22 cellular contexts compared by ENCODE assay signal in the genomic region with DNA sequence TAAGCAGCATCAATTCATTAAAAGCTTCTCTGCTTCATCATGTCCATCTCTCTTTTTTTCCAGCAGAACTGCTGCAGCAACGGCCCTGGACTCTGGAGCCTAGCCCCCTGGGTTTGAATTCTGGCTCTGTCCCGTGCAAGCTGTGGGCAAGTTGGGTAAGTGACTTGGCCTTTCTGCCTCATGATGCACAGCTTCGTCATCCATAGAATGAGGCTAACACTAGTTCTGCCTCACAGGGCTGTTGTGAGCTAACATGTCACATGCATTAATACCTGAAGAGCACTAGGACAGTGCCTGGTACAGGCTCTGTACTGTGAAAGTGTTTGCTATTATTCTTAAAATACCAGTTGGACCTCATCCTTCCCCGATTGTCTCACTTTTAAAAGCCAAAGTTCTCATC. TPM values are rescaled to one million over a fixed set of nuclear protein-coding genes. Genes with fewer than 3 reads are reported as not detected.
DNase-seq lines count a peak whose midpoint lies in the region; ATAC-seq and TF ChIP-seq lines count a peak whose summit lies in the region.
"Had no signal": no experiment of that assay in that cellular context is flagged by ENCODE, and none has a peak within 500 bp of the region (broad histone marks: within the 10 kb centered on the region; RNA-seq: fewer than 3 reads in every experiment).

No MANE protein-coding gene starts in this region.

- CTCF ChIA-PET in MCF 10A (lab: Yijun Ruan, JAX), result interaction anchor here (1.4 to 2.0 kb wide), 4 partner anchors 10 to 245 kb away, joined by 3 to 12 read pairs (median 6); no protein-coding TSS in a partner anchor

- H3K4me1 Mint-ChIP-seq in stimulated activated naive CD8-positive, alpha-beta T cell treated with anti-CD3 and anti-CD28 coated beads, Interleukin-15, amount 100 ng/mL, for 72 hours, result peaks cover 8% of the 10 kb centered on the region
- H3K4me1 Mint-ChIP-seq in MCF 10A (ENCODE audit: insufficient read depth, unreplicated experiment), result peaks cover 4% of the 10 kb centered on the region
- H3K4me1 Mint-ChIP-seq: CD14-positive monocyte had no signal

- ATAC-seq in stimulated activated naive CD8-positive, alpha-beta T cell treated with anti-CD3 and anti-CD28 coated beads, Interleukin-15, amount 100 ng/mL, for 72 hours, result no peak
- ATAC-seq in stimulated activated naive CD8-positive, alpha-beta T cell treated with anti-CD3 and anti-CD28 coated beads, Interleukin-15, Interleukin-2, amounts not matched to agents 100 U/mL and 50 U/mL, for 24 hours, result no peak
- ATAC-seq in esophagus mucosa (peak; percentile 34), HG02763 (IDR thresholded peaks at IDR 0.05; ENCODE audit: unreplicated experiment) (no peak)

- H3K9me3 ChIP-seq in osteoblast (ENCODE audit: low read depth, low read length) (no peaks in the 10 kb centered on the region), suprapubic skin (no peaks in the 10 kb centered on the region)
- H3K9me3 ChIP-seq: BE2C; BLaER1 treated with 17β-estradiol and CSF1 and Interleukin-3, amounts not matched to agents 10 nM and 100 nM had no signal

- H3K36me3 ChIP-seq in osteoblast (ENCODE audit: insufficient read depth, low read length), result no peaks in the 10 kb centered on the region
- no peaks in the 10 kb centered on the region for H3K36me3 ChIP-seq in suprapubic skin
- H3K36me3 ChIP-seq: BE2C; BLaER1 treated with 17β-estradiol and CSF1 and Interleukin-3, amounts not matched to agents 10 nM and 100 nM had no signal

- no peak overlapping the region for H3K4me3 Mint-ChIP-seq in stimulated activated naive CD8-positive, alpha-beta T cell treated with anti-CD3 and anti-CD28 coated beads, Interleukin-15, amount 100 ng/mL, for 72 hours
- no peak overlapping the region for H3K4me3 Mint-ChIP-seq in MCF 10A (ENCODE audit: unreplicated experiment)
- H3K4me3 Mint-ChIP-seq: CD14-positive monocyte; CD4-positive, alpha-beta T cell; GM23338; H9 had no signal

- TF ChIP-seq CTCF in osteoblast (IDR thresholded peaks at IDR 0.05; ENCODE audit: extremely low read depth, low read depth, low read length), result no peak
- no peak for TF ChIP-seq CTCF in suprapubic skin (IDR thresholded peaks at IDR 0.05)
- no peak for TF ChIP-seq CTCF in MCF 10A (IDR thresholded peaks at IDR 0.05; ENCODE audit: unreplicated experiment)

- H2AFZ ChIP-seq in osteoblast (ENCODE audit: low read length), result no peak overlapping the region
- H2AFZ ChIP-seq: GM23338 had no signal

- no peak overlapping the region for H3K4me2 ChIP-seq in osteoblast (ENCODE audit: insufficient read depth, low read length)
- H3K4me2 ChIP-seq: BLaER1 treated with 17β-estradiol and CSF1 and Interleukin-3, amounts not matched to agents 10 nM and 100 nM; GM23338 had no signal

- POLR2A ChIA-PET in MCF 10A (lab: Yijun Ruan, JAX), result interaction anchor here (1.2 kb wide), 1 partner anchor 10 kb away, joined by 3 read pairs; no protein-coding TSS in a partner anchor

- 85% methylated on average over 4 of the region's 4 CpGs for WGBS in suprapubic skin

- H3K79me2 ChIP-seq in osteoblast (ENCODE audit: insufficient read depth, low read length), result no peaks in the 10 kb centered on the region

- peaks cover 28% of the 10 kb centered on the region for H3K27me3 ChIP-seq in osteoblast (ENCODE audit: insufficient read depth, low read length)
- peaks cover 13% of the 10 kb centered on the region for H3K27me3 ChIP-seq in suprapubic skin
- H3K27me3 ChIP-seq: BE2C; BLaER1 treated with 17β-estradiol and CSF1 and Interleukin-3, amounts not matched to agents 10 nM and 100 nM had no signal

- H3K9me3 Mint-ChIP-seq in stimulated activated naive CD8-positive, alpha-beta T cell treated with anti-CD3 and anti-CD28 coated beads, Interleukin-15, amount 100 ng/mL, for 72 hours, result no peaks in the 10 kb centered on the region
- no peaks in the 10 kb centered on the region for H3K9me3 Mint-ChIP-seq in MCF 10A (ENCODE audit: unreplicated experiment)
- H3K9me3 Mint-ChIP-seq: CD4-positive, alpha-beta T cell; GM23338; H9 had no signal

- no peaks in the 10 kb centered on the region for H4K20me1 ChIP-seq in osteoblast (ENCODE audit: insufficient read depth, low read length)

- H3K27ac ChIP-seq in osteoblast (ENCODE audit: low read depth, low read length) (no peak overlapping the region), suprapubic skin (no peak overlapping the region)
- H3K27ac ChIP-seq: 22Rv1; BLaER1 treated with 17β-estradiol and CSF1 and Interleukin-3, amounts not matched to agents 10 nM and 100 nM had no signal

- no peaks in the 10 kb centered on the region for H3K27me3 Mint-ChIP-seq in stimulated activated naive CD8-positive, alpha-beta T cell treated with anti-CD3 and anti-CD28 coated beads, Interleukin-15, amount 100 ng/mL, for 72 hours
- H3K27me3 Mint-ChIP-seq in MCF 10A (ENCODE audit: insufficient read depth, unreplicated experiment), result no peaks in the 10 kb centered on the region

- H3K36me3 Mint-ChIP-seq in MCF 10A (ENCODE audit: insufficient read depth, unreplicated experiment), result no peaks in the 10 kb centered on the region
- H3K36me3 Mint-ChIP-seq: CD14-positive monocyte had no signal

- intact Hi-C loops in MCF 10A (cut with micrococcal nuclease), result no loop called here

- peaks cover 4% of the 10 kb centered on the region for H3K4me1 ChIP-seq in osteoblast (ENCODE audit: insufficient read depth, low read length)
- no peaks in the 10 kb centered on the region for H3K4me1 ChIP-seq in suprapubic skin
- H3K4me1 ChIP-seq: BE2C; BLaER1 treated with 17β-estradiol and CSF1 and Interleukin-3, amounts not matched to agents 10 nM and 100 nM had no signal

- no peak for DNase-seq in stimulated activated naive CD8-positive, alpha-beta T cell treated with anti-CD3 and anti-CD28 coated beads, Interleukin-15, amount 100 ng/mL, for 72 hours
- DNase-seq in stimulated activated naive CD8-positive, alpha-beta T cell treated with anti-CD3 and anti-CD28 coated beads, Interleukin-15, Interleukin-2, amounts not matched to agents 100 U/mL and 50 U/mL, for 24 hours, result no peak
- DNase-seq in osteoblast (ENCODE audit: insufficient read length, low spot score, missing footprints) (peak; percentile 35), islet precursor cell (no peak), suprapubic skin (ENCODE audit: low spot score in 2 of 2) (no peak), MCF 10A (ENCODE audit: unreplicated experiment) (no peak)
- DNase-seq: AML-193; BE2C; Calu3; CD4-positive, alpha-beta T cell; COR-L47; DMS53; DMS79 treated with DMSO at 0.1 percent for 48 hours; H9 had no signal

- TF ChIP-seq POLR2A in suprapubic skin (IDR thresholded peaks at IDR 0.05), result no peak

- no TSS peak for BruUV-seq in MCF 10A (replicated peaks; lab: Mats Ljungman, UMichigan)

- no peak for TF ChIP-seq EP300 in suprapubic skin (IDR thresholded peaks at IDR 0.05)

- peak overlapping the region; percentile 20 to 55 for H3K27ac Mint-ChIP-seq in stimulated activated naive CD8-positive, alpha-beta T cell treated with anti-CD3 and anti-CD28 coated beads, Interleukin-15, amount 100 ng/mL, for 72 hours
- H3K27ac Mint-ChIP-seq in MCF 10A (ENCODE audit: low read depth, unreplicated experiment), result no peak overlapping the region
- H3K27ac Mint-ChIP-seq: CD14-positive monocyte; CD4-positive, alpha-beta T cell; GM23338; H9 had no signal

- H3K4me3 ChIP-seq in osteoblast (ENCODE audit: insufficient read depth, low read length), result no peak overlapping the region
- no peak overlapping the region for H3K4me3 ChIP-seq in suprapubic skin
- H3K4me3 ChIP-seq: BLaER1 treated with 17β-estradiol and CSF1 and Interleukin-3, amounts not matched to agents 10 nM and 100 nM; GM23338 had no signal

RNA-seq across cellular contexts. Expression of gene KRT82, which starts 4.2 kb away (rescaled TPM):
- not detected for total RNA-seq in esophagus mucosa
- total RNA-seq in osteoblast, result not detected in 2 replicates
- total RNA-seq in suprapubic skin, result 10 to 100 TPM in 1 of 4 donors, 1 to 10 TPM in 3; 1.3 to 40.7 (median 7.6) TPM
- not detected in 2 replicates for total RNA-seq in MCF 10A (2022)
- total RNA-seq: Calu3; CD4-positive, alpha-beta T cell; Daoy; GM23338; H4; H9 had no signal

RNA-seq across cellular contexts. Expression of gene KRT84, which starts 16.5 kb away (rescaled TPM):
- total RNA-seq in esophagus mucosa, result not detected
- not detected in 2 replicates for total RNA-seq in osteoblast
- 1 to 10 TPM in 1 of 4 donors, under 1 TPM in 2, not detected in 1; 0.49 to 2.1 (median 0.65) TPM for total RNA-seq in suprapubic skin
- total RNA-seq in MCF 10A (2022), result not detected in 2 replicates
- total RNA-seq: Calu3; CD4-positive, alpha-beta T cell; Daoy; GM23338; H4; H9 had no signal

RNA-seq across cellular contexts. Expression of gene KRT75, which starts 32.2 kb away (rescaled TPM):
- total RNA-seq in esophagus mucosa (0.84 TPM), osteoblast (under 0.01 TPM in 1 of 2 replicates, not detected in the other), suprapubic skin (10 to 100 TPM in 3 of 4 donors, 1 to 10 TPM in 1; 3.3 to 67.9 (median 21.2) TPM), MCF 10A (2022) (not detected in 2 replicates)
- total RNA-seq: Calu3; CD4-positive, alpha-beta T cell; GM23338; H9 had no signal

RNA-seq across cellular contexts. Expression of gene KRT85, which starts 34.6 kb away (rescaled TPM):
- not detected for total RNA-seq in esophagus mucosa
- not detected in 2 replicates for total RNA-seq in osteoblast
- 100 to 1,000 TPM in 2 of 4 donors, 10 to 100 TPM in 1, 1 to 10 TPM in 1; 4.2 to 766 (median 96.1) TPM for total RNA-seq in suprapubic skin
- total RNA-seq in MCF 10A (2022), result 0.23 TPM in 1 of 2 replicates, not detected in the other
- total RNA-seq: Calu3; CD4-positive, alpha-beta T cell; GM23338; H4; H9 had no signal

RNA-seq across cellular contexts. Expression of gene KRT6B, which starts 50.0 kb away (rescaled TPM):
- total RNA-seq in esophagus mucosa (2,496 TPM), osteoblast (not detected in 2 replicates), suprapubic skin (100 to 1,000 TPM in 3 of 4 donors, 10 to 100 TPM in 1; 44.8 to 765 (median 249) TPM), MCF 10A (2022) (2.3 and 3.3 TPM in 2 replicates)
- total RNA-seq: CD4-positive, alpha-beta T cell; Daoy; GM23338; H4; H9 had no signal
